In the genomic region with DNA sequence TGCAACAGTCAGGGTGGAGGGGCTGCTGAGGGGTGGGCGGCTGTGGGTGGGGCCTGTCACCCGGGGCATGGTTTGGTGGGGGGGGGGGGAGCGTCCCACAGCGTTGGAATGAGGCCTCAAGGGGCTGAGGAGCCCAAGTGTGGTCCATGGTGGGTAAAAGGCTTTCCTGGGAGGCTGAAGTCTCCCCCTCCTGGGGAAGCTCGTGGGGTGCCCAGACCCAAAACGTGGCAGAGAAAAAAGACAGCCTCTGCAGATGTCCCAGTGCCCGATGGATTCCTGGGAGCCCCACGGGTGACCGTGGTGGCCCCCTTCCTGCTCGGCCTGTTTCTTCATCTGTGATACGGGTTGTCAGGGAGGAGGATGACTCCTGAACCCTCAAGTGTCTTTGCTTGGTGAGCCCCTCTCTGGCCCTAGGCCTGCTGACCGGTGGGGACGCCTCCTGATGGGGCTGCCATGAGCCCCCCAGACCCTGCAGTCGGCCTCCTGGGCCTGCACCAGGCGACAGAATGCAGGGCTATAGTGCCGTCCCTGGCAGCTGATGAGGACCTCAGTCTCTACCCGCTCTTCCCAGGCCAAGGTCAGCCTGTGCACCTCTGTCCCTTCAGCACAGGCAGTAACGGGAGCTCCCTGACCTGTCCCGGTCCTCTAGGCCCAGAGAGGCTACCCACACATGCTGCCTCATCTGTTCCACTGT, we compare ENCODE assay signal across 18 cellular contexts.
"Had no signal": no experiment of that assay in that cellular context is flagged by ENCODE, and none has a peak within 500 bp of the region (broad histone marks: within the 10 kb centered on the region; RNA-seq: fewer than 3 reads in every experiment).

No MANE protein-coding gene starts in this region.

- H3K27me3 ChIP-seq: vagina had no signal

- H3K27ac Mint-ChIP-seq: activated naive CD8-positive, alpha-beta T cell treated with anti-CD3 and anti-CD28 coated beads for 36 hours; activated T-helper 17 cell treated with anti-CD3 and anti-CD28 coated beads, Interleukin-2, amount 50 U/mL, for 72 hours; endodermal cell; nephron progenitor cell; T-helper 2 cell treated with Interferon-gamma antibody and Interleukin-4, amounts not matched to agents 5 μg/mL and 100 μg/mL, for 36 hours had no signal

- H3K4me3 ChIP-seq: tibial nerve, vagina had no signal

- H3K27ac ChIP-seq: epithelial cell of prostate, foreskin keratinocyte, tibial nerve, vagina had no signal

- H3K4me1 Mint-ChIP-seq: activated T-helper 17 cell treated with anti-CD3 and anti-CD28 coated beads, Interleukin-2, amount 50 U/mL, for 72 hours had no signal

- H3K36me3 Mint-ChIP-seq: activated naive CD8-positive, alpha-beta T cell treated with anti-CD3 and anti-CD28 coated beads for 36 hours had no signal

- DNase-seq: activated CD4-positive, alpha-beta T cell treated with anti-CD3 and anti-CD28 coated beads, Interleukin-2, amount 50 U/mL, for 4 hours; activated naive CD4-positive, alpha-beta T cell; activated naive CD8-positive, alpha-beta T cell treated with anti-CD3 and anti-CD28 coated beads for 36 hours; activated T-cell treated with anti-CD3 and anti-CD28 coated beads for 4 hours; amniotic stem cell; caudate nucleus; endodermal cell; foreskin keratinocyte; glutamatergic neuron; mesendoderm; nephron progenitor cell; stimulated activated naive CD4-positive, alpha-beta T cell had no signal

- ATAC-seq: activated T-helper 17 cell treated with anti-CD3 and anti-CD28 coated beads, Interleukin-2, amount 50 U/mL, for 72 hours; foreskin keratinocyte; sciatic nerve had no signal

- H3K9me3 ChIP-seq: tibial nerve, vagina had no signal

- H3K9me3 Mint-ChIP-seq: activated naive CD8-positive, alpha-beta T cell treated with anti-CD3 and anti-CD28 coated beads for 36 hours; activated T-helper 17 cell treated with anti-CD3 and anti-CD28 coated beads, Interleukin-2, amount 50 U/mL, for 72 hours; nephron progenitor cell; T-helper 2 cell treated with Interferon-gamma antibody and Interleukin-4, amounts not matched to agents 5 μg/mL and 100 μg/mL, for 36 hours had no signal

- H3K27me3 Mint-ChIP-seq: activated T-helper 17 cell treated with anti-CD3 and anti-CD28 coated beads, Interleukin-2, amount 50 U/mL, for 72 hours had no signal

- H3K36me3 ChIP-seq: tibial nerve, vagina had no signal

- H3K4me1 ChIP-seq: foreskin keratinocyte had no signal

- H3K4me3 Mint-ChIP-seq: activated naive CD8-positive, alpha-beta T cell treated with anti-CD3 and anti-CD28 coated beads for 36 hours; activated T-helper 17 cell treated with anti-CD3 and anti-CD28 coated beads, Interleukin-2, amount 50 U/mL, for 72 hours; endodermal cell; nephron progenitor cell; T-helper 2 cell treated with Interferon-gamma antibody and Interleukin-4, amounts not matched to agents 5 μg/mL and 100 μg/mL, for 36 hours had no signal
